ENCODE assay signal across 23 cellular contexts in the genomic region with DNA sequence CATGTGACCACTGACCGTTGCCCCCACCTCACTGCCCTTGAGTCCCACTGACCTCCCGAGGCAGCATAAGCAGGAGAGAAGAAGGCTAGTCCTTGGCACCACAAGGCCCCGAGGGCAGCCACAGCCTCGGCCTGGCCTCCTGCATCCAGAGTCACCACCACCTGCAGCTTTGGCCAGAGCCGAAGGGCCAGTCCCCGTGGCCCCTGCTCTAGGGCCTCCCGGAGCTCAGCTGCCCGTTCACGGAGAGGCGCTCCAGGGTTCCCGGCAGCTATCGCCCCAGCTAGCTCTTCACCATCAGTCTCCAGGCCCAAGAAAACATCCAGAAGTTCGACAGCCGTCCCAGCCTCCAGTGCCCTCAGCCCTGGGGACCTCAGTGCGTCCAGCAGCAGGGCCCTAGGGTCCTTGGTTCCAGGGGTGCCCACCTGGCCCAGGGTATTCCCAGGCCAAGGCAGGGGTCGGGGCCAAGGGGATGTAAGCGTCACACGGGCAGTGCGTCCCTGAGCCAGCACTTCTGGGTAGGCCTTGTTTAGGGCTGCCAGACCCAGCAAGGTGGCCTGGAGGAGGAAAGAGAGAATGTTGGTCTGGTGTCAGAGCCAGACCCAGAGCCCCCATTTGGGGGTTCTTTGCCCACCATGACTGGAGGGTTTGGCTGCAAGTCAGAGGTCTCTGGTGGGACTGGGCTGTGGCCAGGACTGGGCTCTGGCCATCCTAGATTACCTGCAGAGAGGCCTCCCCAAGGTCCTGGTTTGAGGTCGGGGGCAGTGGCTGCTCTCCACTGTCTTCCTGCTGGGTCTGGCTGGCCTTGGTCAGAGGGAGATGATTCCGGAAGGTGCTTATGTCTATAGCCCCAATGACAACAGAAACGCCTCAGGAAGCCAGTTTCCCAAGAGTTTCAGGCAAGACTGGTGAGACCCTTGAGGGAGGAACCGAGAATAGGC. TPM values are rescaled to one million over a fixed set of nuclear protein-coding genes. Genes with fewer than 3 reads are reported as not detected.
DNase-seq lines count a peak whose midpoint lies in the region; ATAC-seq and TF ChIP-seq lines count a peak whose summit lies in the region.
"Had no signal": no experiment of that assay in that cellular context is flagged by ENCODE, and none has a peak within 500 bp of the region (broad histone marks: within the 10 kb centered on the region; RNA-seq: fewer than 3 reads in every experiment).

No MANE protein-coding gene starts in this region.

- H3F3A ChIP-seq in DOHH2 (ENCODE audit: control insufficient read depth, insufficient read depth), result no peaks in the 10 kb centered on the region

- POLR2A ChIA-PET in CD4-positive, alpha-beta T cell (lab: Charles Lee), result interaction anchor here (1.2 kb wide), 1 partner anchor 417 kb away, joined by 4 read pairs; the partner anchor contains the start of genes RETREG3 and TUBG1
- POLR2A ChIA-PET in activated CD8-positive, alpha-beta T cell treated with anti-CD3 and anti-CD28 coated beads, Interleukin-2, amount 10 ng/mL, durations not matched to agents 7 days and 5 days (lab: Charles Lee), result interaction anchor here (0.5 kb wide), 1 partner anchor 226 kb away, joined by 6 read pairs; the partner anchor contains the start of gene CNP
- POLR2A ChIA-PET in naive thymus-derived CD8-positive, alpha-beta T cell (lab: Charles Lee), result interaction anchor here (1.0 to 2.1 kb wide), 5 partner anchors 8 to 97 kb away, joined by 3 to 16 read pairs (median 13); partner anchors contain the start of genes STAT5A and STAT5B

- H3K27me3 ChIP-seq in CD4-positive, alpha-beta T cell (ENCODE audit: control insufficient read depth, insufficient read depth, low read length), result no peaks in the 10 kb centered on the region
- H3K27me3 ChIP-seq in DOHH2 (ENCODE audit: control insufficient read depth, low read length), result no peaks in the 10 kb centered on the region
- no peaks in the 10 kb centered on the region for H3K27me3 ChIP-seq in hepatocyte
- H3K27me3 ChIP-seq: colonic mucosa had no signal

- H3K9me3 Mint-ChIP-seq in CD4-positive, alpha-beta T cell, result no peaks in the 10 kb centered on the region
- no peaks in the 10 kb centered on the region for H3K9me3 Mint-ChIP-seq in activated CD8-positive, alpha-beta T cell treated with anti-CD3 and anti-CD28 coated beads, Interleukin-2, amount 10 ng/mL, durations not matched to agents 7 days and 5 days (ENCODE audit: insufficient read depth)
- no peaks in the 10 kb centered on the region for H3K9me3 Mint-ChIP-seq in naive thymus-derived CD8-positive, alpha-beta T cell
- H3K9me3 Mint-ChIP-seq: HFFc6 had no signal

- H3K36me3 ChIP-seq in DOHH2 (ENCODE audit: control insufficient read depth, low read length) (no peaks in the 10 kb centered on the region), hepatocyte (replicated peaks; ENCODE audit: insufficient read depth, low read depth) (no peaks in the 10 kb centered on the region)
- H3K36me3 ChIP-seq: colonic mucosa, prostate gland had no signal

- H3K4me3 Mint-ChIP-seq in CD4-positive, alpha-beta T cell, result peak overlapping the region; percentile 95
- peak overlapping the region; percentile 92 for H3K4me3 Mint-ChIP-seq in activated CD8-positive, alpha-beta T cell treated with anti-CD3 and anti-CD28 coated beads, Interleukin-2, amount 10 ng/mL, durations not matched to agents 7 days and 5 days
- peak overlapping the region; percentile 33 to 99 (median 94) for H3K4me3 Mint-ChIP-seq in naive thymus-derived CD8-positive, alpha-beta T cell

- DNase-seq in CD4-positive, alpha-beta T cell, result no peak
- DNase-seq in activated CD8-positive, alpha-beta T cell treated with anti-CD3 and anti-CD28 coated beads, Interleukin-2, amount 10 ng/mL, durations not matched to agents 7 days and 5 days, result no peak
- DNase-seq in naive thymus-derived CD8-positive, alpha-beta T cell, result peak in 1 of 10 donors; percentile 46
- DNase-seq in C1 segment of cervical spinal cord (lab: John Stamatoyannopoulos, UW) (no peak), left lobe of liver (ENCODE audit: low spot score) (no peak), hepatocyte (ENCODE audit: low spot score) (no peak)
- DNase-seq: anterior cingulate cortex, colonic mucosa, head of caudate nucleus, HFFc6, midbrain, NCI-H187, NCI-H510A treated with DMSO at 0.1 percent for 48 hours had no signal

- H4K20me1 ChIP-seq in DOHH2 (ENCODE audit: control insufficient read depth, insufficient read depth, low read depth, low read length), result no peaks in the 10 kb centered on the region
- H4K20me1 ChIP-seq in hepatocyte (ENCODE audit: insufficient read depth, poor library complexity, severe bottlenecking), result no peaks in the 10 kb centered on the region

- no peak overlapping the region for H2AFZ ChIP-seq in hepatocyte

- H3K79me2 ChIP-seq in DOHH2 (ENCODE audit: control insufficient read depth, low read length) (peaks cover 11% of the 10 kb centered on the region), hepatocyte (no peaks in the 10 kb centered on the region)

- no peak overlapping the region for H3K27ac Mint-ChIP-seq in CD4-positive, alpha-beta T cell
- H3K27ac Mint-ChIP-seq in activated CD8-positive, alpha-beta T cell treated with anti-CD3 and anti-CD28 coated beads, Interleukin-2, amount 10 ng/mL, durations not matched to agents 7 days and 5 days, result peak overlapping the region; percentile 34
- peak overlapping the region in 4 of 10 donors; percentile 37 to 48 (median 41) for H3K27ac Mint-ChIP-seq in naive thymus-derived CD8-positive, alpha-beta T cell
- H3K27ac Mint-ChIP-seq: HFFc6 had no signal

- H3K36me3 Mint-ChIP-seq in CD4-positive, alpha-beta T cell (ENCODE audit: low read depth), result peaks cover 6% of the 10 kb centered on the region
- no peaks in the 10 kb centered on the region for H3K36me3 Mint-ChIP-seq in activated CD8-positive, alpha-beta T cell treated with anti-CD3 and anti-CD28 coated beads, Interleukin-2, amount 10 ng/mL, durations not matched to agents 7 days and 5 days (ENCODE audit: low read depth)
- peaks cover 0 to 1% (median 0%) of the 10 kb centered on the region in 3 donors for H3K36me3 Mint-ChIP-seq in naive thymus-derived CD8-positive, alpha-beta T cell

- peak overlapping the region; percentile 83; the same call in 1 of the 2 replicates for H3K4me2 ChIP-seq in DOHH2 (ENCODE audit: low read length)
- no peak overlapping the region for H3K4me2 ChIP-seq in hepatocyte

- H3K4me1 Mint-ChIP-seq in CD4-positive, alpha-beta T cell (ENCODE audit: low read depth), result peaks cover 18% of the 10 kb centered on the region
- peaks cover 35% of the 10 kb centered on the region for H3K4me1 Mint-ChIP-seq in activated CD8-positive, alpha-beta T cell treated with anti-CD3 and anti-CD28 coated beads, Interleukin-2, amount 10 ng/mL, durations not matched to agents 7 days and 5 days (ENCODE audit: low read depth)
- peaks cover 14 to 34% (median 29%) of the 10 kb centered on the region in 4 donors for H3K4me1 Mint-ChIP-seq in naive thymus-derived CD8-positive, alpha-beta T cell

- no peak for ATAC-seq in CD4-positive, alpha-beta T cell (ENCODE audit: poor library complexity)
- no peak for ATAC-seq in activated CD8-positive, alpha-beta T cell treated with anti-CD3 and anti-CD28 coated beads, Interleukin-2, amount 10 ng/mL, durations not matched to agents 7 days and 5 days
- ATAC-seq in naive thymus-derived CD8-positive, alpha-beta T cell, result no peak
- ATAC-seq in left lobe of liver, result no peak

- no peak for TF ChIP-seq CTCF in CD4-positive, alpha-beta T cell (IDR thresholded peaks at IDR 0.05)
- TF ChIP-seq CTCF in DOHH2 (IDR thresholded peaks at IDR 0.05; ENCODE audit: low read depth, low read length, poor library complexity, severe bottlenecking) (no peak), hepatocyte (IDR thresholded peaks at IDR 0.05; ENCODE audit: poor library complexity) (no peak)

- no peak overlapping the region for H3K27ac ChIP-seq in CD4-positive, alpha-beta T cell (ENCODE audit: low read depth, low read length)
- H3K27ac ChIP-seq in DOHH2 (ENCODE audit: low read depth, low read length) (no peak overlapping the region), hepatocyte (no peak overlapping the region)
- H3K27ac ChIP-seq: colonic mucosa, HL-60, prostate gland had no signal

- H3K9me2 ChIP-seq in DOHH2 (replicated peaks; ENCODE audit: control insufficient read depth, low read length) (no peaks in the 10 kb centered on the region), hepatocyte (replicated peaks; ENCODE audit: insufficient read depth) (no peaks in the 10 kb centered on the region)

- 90% methylated on average over 21 of the region's 23 CpGs for WGBS in hepatocyte (ENCODE audit: low lambda C conversion rate, missing lambda C conversion rate)

- CTCF ChIA-PET in CD4-positive, alpha-beta T cell (lab: Charles Lee), result interaction anchor here (1.3 kb wide), 1 partner anchor 56 kb away, joined by 4 read pairs; no protein-coding TSS in a partner anchor
- CTCF ChIA-PET in activated CD8-positive, alpha-beta T cell treated with anti-CD3 and anti-CD28 coated beads, Interleukin-2, amount 10 ng/mL, durations not matched to agents 7 days and 5 days (lab: Charles Lee), result interaction anchor here (6.5 kb wide), 1 partner anchor 10 kb away, joined by 72 read pairs; the partner anchor contains the start of genes HCRT and KCNH4

- H3K27me3 Mint-ChIP-seq in CD4-positive, alpha-beta T cell, result no peaks in the 10 kb centered on the region
- H3K27me3 Mint-ChIP-seq in activated CD8-positive, alpha-beta T cell treated with anti-CD3 and anti-CD28 coated beads, Interleukin-2, amount 10 ng/mL, durations not matched to agents 7 days and 5 days (ENCODE audit: low read depth), result no peaks in the 10 kb centered on the region
- no peaks in the 10 kb centered on the region for H3K27me3 Mint-ChIP-seq in naive thymus-derived CD8-positive, alpha-beta T cell

- H3K4me1 ChIP-seq in DOHH2 (ENCODE audit: control insufficient read depth, low read length) (peaks cover 22% of the 10 kb centered on the region), hepatocyte (ENCODE audit: insufficient read depth) (no peaks in the 10 kb centered on the region)
- H3K4me1 ChIP-seq: prostate gland had no signal

- H3K9me3 ChIP-seq in CD4-positive, alpha-beta T cell (ENCODE audit: control insufficient read depth, low read length), result no peaks in the 10 kb centered on the region
- H3K9me3 ChIP-seq in DOHH2 (ENCODE audit: control insufficient read depth, insufficient read depth, low read length) (no peaks in the 10 kb centered on the region), hepatocyte (ENCODE audit: low read depth) (no peaks in the 10 kb centered on the region)
- H3K9me3 ChIP-seq: colonic mucosa, prostate gland had no signal

- H3K4me3 ChIP-seq in DOHH2 (ENCODE audit: low read length), result peak overlapping the region; percentile 98; the same call in 1 of the 2 replicates
- H3K4me3 ChIP-seq in hepatocyte, result no peak overlapping the region

- intact Hi-C loops in CD4-positive, alpha-beta T cell (cut with DNase I, micrococcal nuclease), result loop anchor here in 1 of 2 experiments (2.0 to 5.0 kb wide), 2 partner anchors 36 to 70 kb away; partner anchors contain the start of genes HSPB9 and KAT2A

RNA-seq across cellular contexts. Expression of gene GHDC, which starts 1.8 kb away (rescaled TPM):
- 1 to 10 TPM; 6.8 to 8.3 TPM for total RNA-seq in CD4-positive, alpha-beta T cell
- 10 to 100 TPM; 16.6 to 17.2 TPM for total RNA-seq in activated CD8-positive, alpha-beta T cell treated with anti-CD3 and anti-CD28 coated beads, Interleukin-2, amount 10 ng/mL, durations not matched to agents 7 days and 5 days
- total RNA-seq in naive thymus-derived CD8-positive, alpha-beta T cell, result 10 to 100 TPM; 25.8 to 29.6 TPM
- 10 to 100 TPM; 15.3 to 21.5 (median 17.3) TPM for polyA plus RNA-seq in naive thymus-derived CD8-positive, alpha-beta T cell
- total RNA-seq in left lobe of liver (15.7 TPM), hepatocyte (6.1 and 7.2 TPM in 2 replicates)
- 7.0 and 8.7 TPM in 2 replicates for polyA plus RNA-seq in hepatocyte

RNA-seq across cellular contexts. Expression of gene HCRT, which starts 7.2 kb away (rescaled TPM):
- not detected for total RNA-seq in CD4-positive, alpha-beta T cell
- not detected for total RNA-seq in activated CD8-positive, alpha-beta T cell treated with anti-CD3 and anti-CD28 coated beads, Interleukin-2, amount 10 ng/mL, durations not matched to agents 7 days and 5 days
- not detected for total RNA-seq in naive thymus-derived CD8-positive, alpha-beta T cell
- not detected for polyA plus RNA-seq in naive thymus-derived CD8-positive, alpha-beta T cell
- total RNA-seq in left lobe of liver (not detected), hepatocyte (not detected in 2 replicates)
- not detected in 2 replicates for polyA plus RNA-seq in hepatocyte
- total RNA-seq: colonic mucosa; esophagus mucosa; G401; HFFc6; kidney epithelial cell; LHCN-M2; prostate gland; RPMI7951; T-helper 2 cell treated with Interferon-gamma antibody and Interleukin-4, amounts not matched to agents 100 ng/mL and 5 ng/mL, for 36 hours had no signal
- polyA plus RNA-seq: CD14-positive monocyte had no signal

RNA-seq across cellular contexts. Expression of gene KCNH4, which starts 11.5 kb away (rescaled TPM):
- total RNA-seq in CD4-positive, alpha-beta T cell, result under 1 TPM; 0.17 to 0.25 TPM
- under 1 TPM; 0.05 to 0.13 TPM for total RNA-seq in activated CD8-positive, alpha-beta T cell treated with anti-CD3 and anti-CD28 coated beads, Interleukin-2, amount 10 ng/mL, durations not matched to agents 7 days and 5 days
- under 1 TPM; 0.11 to 0.18 TPM for total RNA-seq in naive thymus-derived CD8-positive, alpha-beta T cell
- polyA plus RNA-seq in naive thymus-derived CD8-positive, alpha-beta T cell, result not detected
- not detected for total RNA-seq in left lobe of liver
- total RNA-seq in hepatocyte, result 0.08 and 0.17 TPM in 2 replicates
- 0.12 and 0.23 TPM in 2 replicates for polyA plus RNA-seq in hepatocyte
- total RNA-seq: esophagus mucosa, G401, HFFc6, kidney epithelial cell had no signal
- polyA plus RNA-seq: CD14-positive monocyte had no signal

RNA-seq across cellular contexts. Expression of gene RAB5C, which starts 37.7 kb away (rescaled TPM):
- 10 to 100 TPM; 66.4 to 71.2 TPM for total RNA-seq in CD4-positive, alpha-beta T cell
- 100 to 1,000 TPM; 102 to 107 TPM for total RNA-seq in activated CD8-positive, alpha-beta T cell treated with anti-CD3 and anti-CD28 coated beads, Interleukin-2, amount 10 ng/mL, durations not matched to agents 7 days and 5 days
- total RNA-seq in naive thymus-derived CD8-positive, alpha-beta T cell, result 10 to 100 TPM; 63.6 to 73.5 TPM
- 10 to 100 TPM; 57.3 to 88.4 (median 60.6) TPM for polyA plus RNA-seq in naive thymus-derived CD8-positive, alpha-beta T cell
- total RNA-seq in left lobe of liver (56.3 TPM), hepatocyte (123 and 158 TPM in 2 replicates)
- 172 and 184 TPM in 2 replicates for polyA plus RNA-seq in hepatocyte
